Comparison of ENCODE assay signal across 8 cellular contexts in genomic region chr6:106973841-106974336, GRCh38. TPM values are rescaled to one million over a fixed set of nuclear protein-coding genes. Genes with fewer than 3 reads are reported as not detected.
DNase-seq lines count a peak whose midpoint lies in the region; ATAC-seq, FAIRE-seq and TF ChIP-seq lines count a peak whose summit lies in the region.

No MANE protein-coding gene starts in this region.

- POLR2A ChIA-PET in K562 (lab: Yijun Ruan, JAX) = no interaction called here

- ATAC-seq in K562 (no peak), HG03571 (IDR thresholded peaks at IDR 0.05; ENCODE audit: unreplicated experiment) (no peak)

- 0 out of 2 replicates have a peak overlapping the region, but pooled peaks have one; percentile 11 for H3K4me2 ChIP-seq in K562 (ENCODE audit: insufficient read depth, low read length)

- H3K27me3 ChIP-seq in K562 (ENCODE audit: control insufficient read depth in 2 of 2, insufficient read depth in 2 of 2, low read length in 2 of 2) (no peaks in the 10 kb centered on the region), tibial nerve (peaks cover 0 to 79% of the 10 kb centered on the region in 2 donors)

- no peaks in the 10 kb centered on the region for H3K9me3 ChIP-seq in K562 (replicated peaks; ENCODE audit: control insufficient read depth, insufficient read depth, low read depth, low read length)
- H3K9me3 ChIP-seq in mesodermal cell (ENCODE audit: control insufficient read depth, low read length) = no peaks in the 10 kb centered on the region
- H3K9me3 ChIP-seq in tibial nerve = no peaks in the 10 kb centered on the region

- in situ Hi-C loops in K562 (cut with MboI) = no loop called here

- H3K27ac ChIP-seq in K562 (ENCODE audit: extremely low read depth, low read depth, low read length) (no peak overlapping the region), mesodermal cell (ENCODE audit: low read depth, low read length, severe bottlenecking) (peak overlapping the region; percentile 72), tibial nerve (peak overlapping the region in 1 of 4 donors; percentile 56), substantia nigra (ENCODE audit: low read depth, low read length, poor library complexity, severe bottlenecking) (no peak overlapping the region)

- intact Hi-C loops in K562 (cut with micrococcal nuclease) = loop anchor here (10.0 kb wide), 1 partner anchor 239 kb away; no protein-coding TSS in a partner anchor

- no peaks in the 10 kb centered on the region for H3K9me1 ChIP-seq in K562 (ENCODE audit: control insufficient read depth, insufficient read depth, low read length)

- no peaks in the 10 kb centered on the region for H4K20me1 ChIP-seq in K562 (replicated peaks; ENCODE audit: control insufficient read depth, insufficient read depth, low read length)

- FAIRE-seq in K562 (lab: Jason Lieb, UNC) = no peak

- CTCF ChIA-PET in K562 (lab: Yijun Ruan, JAX; ENCODE audit: low intra/inter-chr PET ratio) = no interaction called here

- H3K4me3 ChIP-seq in GM08714 (ENCODE audit: low read length) (peak overlapping the region; percentile 41; the same call in 1 of the 2 replicates), K562 (peak overlapping the region; percentile 26; the same call in 1 of the 2 replicates), mesodermal cell (ENCODE audit: extremely low read depth, insufficient read depth, low read length, poor library complexity, severe bottlenecking) (peak overlapping the region; percentile 86), tibial nerve (peak overlapping the region in 2 of 4 donors; percentile 51 to 58)

- DNase-seq in NCI-H146 (lab: John Stamatoyannopoulos, UW) = peak; percentile 64
- no peak for DNase-seq in K562 (ENCODE audit: extremely low read depth in 1 of 4, low spot score in 3 of 4)
- no peak for DNase-seq in tibial nerve (ENCODE audit: low spot score in 2 of 2)
- DNase-seq in HCEC 1CT = no peak
- no peak for DNase-seq in substantia nigra (lab: John Stamatoyannopoulos, UW)

- H3K4me1 ChIP-seq in K562 (replicated peaks in 1 of 2; ENCODE audit: control insufficient read depth in 2 of 2, insufficient read depth in 2 of 2, low read length in 2 of 2) = peaks cover 0 to 25% of the 10 kb centered on the region in 2 experiments; a peak in 2 of 5 replicates
- no peaks in the 10 kb centered on the region for H3K4me1 ChIP-seq in mesodermal cell (ENCODE audit: control insufficient read depth, insufficient read depth, low read length, poor library complexity, severe bottlenecking)
- H3K4me1 ChIP-seq in tibial nerve = peaks cover 0 to 34% (median 9%) of the 10 kb centered on the region in 4 donors

- no peak for TF ChIP-seq CTCF in K562 (IDR thresholded peaks at IDR 0.05 in 2 of 3, conservative IDR thresholded peaks at IDR 0.05 in 1 of 3; ENCODE audit: insufficient read depth in 2 of 3, low read depth in 1 of 3, low read length in 3 of 3)
- no peak for TF ChIP-seq CTCF in tibial nerve (IDR thresholded peaks at IDR 0.05)

- peak overlapping the region in 1 of 2 experiments; percentile 71; a peak in 2 of 4 replicates for H3K9ac ChIP-seq in K562 (ENCODE audit: insufficient read depth in 1 of 2, low read depth in 2 of 2, low read length in 2 of 2)

- H3K36me3 ChIP-seq in K562 (ENCODE audit: control insufficient read depth, insufficient read depth, low read length) (no peaks in the 10 kb centered on the region), mesodermal cell (ENCODE audit: control insufficient read depth, insufficient read depth, low read length) (peaks cover 22% of the 10 kb centered on the region), tibial nerve (no peaks in the 10 kb centered on the region)

- TF ChIP-seq RAD21 in K562 (CRISPR knock-in tag; conservative IDR thresholded peaks at IDR 0.05 in 1 of 2, IDR thresholded peaks at IDR 0.05 in 1 of 2) = no peak

- BruUV-seq in K562 (replicated peaks; lab: Mats Ljungman, UMichigan) = no TSS peak

- WGBS in K562 (ENCODE audit: insufficient coverage, low coverage, missing lambda C conversion rate) = 94% methylated on average over 26 of the region's 31 CpGs
- 0% methylated on average over 27 to 31 of the region's 31 CpGs for WGBS in mesodermal cell (ENCODE audit: insufficient coverage in 2 of 2), 2 experiments
- WGBS in tibial nerve, 2 donors = 1% methylated on average over 28 to 29 of the region's 31 CpGs

- TF ChIP-seq EP300 in K562 (IDR thresholded peaks at IDR 0.05; ENCODE audit: low read length) (no peak), tibial nerve (IDR thresholded peaks at IDR 0.05) (no peak)

- H3K79me2 ChIP-seq in K562 (ENCODE audit: control insufficient read depth, insufficient read depth, low read length) = no peaks in the 10 kb centered on the region; the same call in 2 of the 3 replicates

- no peak for TF ChIP-seq POLR2A in K562 (conservative IDR thresholded peaks at IDR 0.05)
- TF ChIP-seq POLR2A in tibial nerve (IDR thresholded peaks at IDR 0.05) = no peak

- no peak overlapping the region for H2AFZ ChIP-seq in K562 (ENCODE audit: low read depth, low read length)

TF ChIP-seq in K562, 482 proteins besides CTCF, POLR2A, EP300 and RAD21 (continues in another document):
- TF ChIP-seq PRPF4 (IDR thresholded peaks at IDR 0.05; ENCODE audit: insufficient read depth, low read depth, low read length, poor library complexity, severe bottlenecking) = no peak
- TF ChIP-seq ASH1L (IDR thresholded peaks at IDR 0.05; ENCODE audit: borderline replicate concordance, low read depth, partially characterized antibody) = no peak
- TF ChIP-seq IFI16 (CRISPR knock-in tag; IDR thresholded peaks at IDR 0.05) = no peak
- no peak for TF ChIP-seq MCM2 (IDR thresholded peaks at IDR 0.05; ENCODE audit: low read depth)
- no peak for TF ChIP-seq HLTF (IDR thresholded peaks at IDR 0.05)
- no peak for TF ChIP-seq SIN3A (IDR thresholded peaks at IDR 0.05; ENCODE audit: borderline replicate concordance in 2 of 2, control insufficient read depth in 1 of 2, low read depth in 2 of 2, low read length in 2 of 2)
- TF ChIP-seq LEF1 (IDR thresholded peaks at IDR 0.05) = no peak

RNA-seq across cellular contexts. Expression of gene CD24, which starts 0.6 kb away (rescaled TPM):
- 3.6 and 5.5 TPM in 2 replicates for total RNA-seq in K562 (2011; cell fraction: chromatin; rRNA removed; ENCODE audit: low replicate concordance)
- total RNA-seq in K562 (2011; cell fraction: nucleolus; rRNA removed) = 3.8 and 4.8 TPM in 2 replicates
- total RNA-seq in K562 (2011; cell fraction: nucleoplasm; rRNA removed) = 5.8 and 12.6 TPM in 2 replicates
- total RNA-seq in K562 (2014; rRNA removed) = 21.1 and 23.1 TPM in 2 replicates
- 33.1 and 39.0 TPM in 2 replicates for total RNA-seq in K562 (2014; rRNA removed; fragmentation: Illumina TruSeq; extraction: Trizol)
- 154 and 155 TPM in 2 replicates for total RNA-seq in K562 (2015; rRNA removed; fragmentation: Illumina TruSeq; extraction: Trizol)
- total RNA-seq in K562 (2021) = 27.1 and 28.3 TPM in 2 replicates
- 31.7 and 102 TPM in 2 replicates for polyA plus RNA-seq in K562 (2011; rRNA removed)
- polyA plus RNA-seq in K562 (2011; cell fraction: cytosol; rRNA removed) = 29.1 and 116 TPM in 2 replicates
- polyA plus RNA-seq in K562 (2011; cell fraction: nucleus; rRNA removed) = 12.1 and 44.0 TPM in 2 replicates
- polyA plus RNA-seq in K562 (2012) = 77.6 and 88.7 TPM in 2 replicates
- 30.0 and 38.0 TPM in 2 replicates for polyA plus RNA-seq in K562 (2014; fragmentation: Illumina TruSeq; extraction: Trizol)
- 1 to 10 TPM; 8.8 to 9.8 TPM for polyA plus RNA-seq in K562 (2014; fragmentation: Nextera tagmentation; extraction: Ambion mirVana)
- 14.3 and 15.7 TPM in 2 replicates for polyA plus RNA-seq in K562 (2014; rRNA removed)
- 34.3 and 101 TPM in 2 replicates for polyA minus RNA-seq in K562 (2011; rRNA and poly(A)+ RNA removed)
- polyA minus RNA-seq in K562 (2011; cell fraction: cytosol; rRNA and poly(A)+ RNA removed) = 38.2 and 128 TPM in 2 replicates
- 6.3 and 31.8 TPM in 2 replicates for polyA minus RNA-seq in K562 (2011; cell fraction: nucleus; rRNA and poly(A)+ RNA removed)
- 392 TPM for polyA plus RNA-seq in mesodermal cell (2013, experiment 1 of 2)
- polyA plus RNA-seq in mesodermal cell (2013, experiment 2 of 2) = 456 TPM
- total RNA-seq in tibial nerve = 1 to 10 TPM in 2 of 4 donors, under 1 TPM in 1, not detected in 1; 0.66 to 5.9 (median 2.4) TPM

RNA-seq across cellular contexts. Expression of gene MTRES1, which starts 54.1 kb away (rescaled TPM):
- total RNA-seq in K562 (2011; cell fraction: chromatin; rRNA removed; ENCODE audit: low replicate concordance) = 18.8 and 26.8 TPM in 2 replicates
- total RNA-seq in K562 (2011; cell fraction: nucleolus; rRNA removed) = 14.2 and 19.5 TPM in 2 replicates
- 17.2 and 26.3 TPM in 2 replicates for total RNA-seq in K562 (2011; cell fraction: nucleoplasm; rRNA removed)
- total RNA-seq in K562 (2014; rRNA removed) = 21.0 and 25.3 TPM in 2 replicates
- total RNA-seq in K562 (2014; rRNA removed; fragmentation: Illumina TruSeq; extraction: Trizol) = 28.6 and 32.5 TPM in 2 replicates
- 24.7 and 25.2 TPM in 2 replicates for total RNA-seq in K562 (2015; rRNA removed; fragmentation: Illumina TruSeq; extraction: Trizol)
- total RNA-seq in K562 (2021) = 14.5 and 17.8 TPM in 2 replicates
- polyA plus RNA-seq in K562 (2011; rRNA removed) = 13.1 and 20.7 TPM in 2 replicates
- polyA plus RNA-seq in K562 (2011; cell fraction: cytosol; rRNA removed) = 7.8 and 8.2 TPM in 2 replicates
- polyA plus RNA-seq in K562 (2011; cell fraction: nucleus; rRNA removed) = 6.8 and 10.2 TPM in 2 replicates
- polyA plus RNA-seq in K562 (2012) = 18.3 and 23.6 TPM in 2 replicates
- 29.7 and 30.3 TPM in 2 replicates for polyA plus RNA-seq in K562 (2014; fragmentation: Illumina TruSeq; extraction: Trizol)
- 10 to 100 TPM; 21.4 to 21.7 TPM for polyA plus RNA-seq in K562 (2014; fragmentation: Nextera tagmentation; extraction: Ambion mirVana)
- polyA plus RNA-seq in K562 (2014; rRNA removed) = 34.9 and 35.4 TPM in 2 replicates
- polyA minus RNA-seq in K562 (2011; rRNA and poly(A)+ RNA removed) = 12.5 and 13.1 TPM in 2 replicates
- polyA minus RNA-seq in K562 (2011; cell fraction: cytosol; rRNA and poly(A)+ RNA removed) = 4.6 and 6.7 TPM in 2 replicates
- polyA minus RNA-seq in K562 (2011; cell fraction: nucleus; rRNA and poly(A)+ RNA removed) = 7.3 and 9.9 TPM in 2 replicates
- polyA plus RNA-seq in mesodermal cell (2013, experiment 1 of 2) = 16.1 TPM
- polyA plus RNA-seq in mesodermal cell (2013, experiment 2 of 2) = 19.8 TPM
- total RNA-seq in tibial nerve = 10 to 100 TPM in 2 of 4 donors, 1 to 10 TPM in 2; 8.2 to 14.6 (median 11.6) TPM
